In the genomic region with DNA sequence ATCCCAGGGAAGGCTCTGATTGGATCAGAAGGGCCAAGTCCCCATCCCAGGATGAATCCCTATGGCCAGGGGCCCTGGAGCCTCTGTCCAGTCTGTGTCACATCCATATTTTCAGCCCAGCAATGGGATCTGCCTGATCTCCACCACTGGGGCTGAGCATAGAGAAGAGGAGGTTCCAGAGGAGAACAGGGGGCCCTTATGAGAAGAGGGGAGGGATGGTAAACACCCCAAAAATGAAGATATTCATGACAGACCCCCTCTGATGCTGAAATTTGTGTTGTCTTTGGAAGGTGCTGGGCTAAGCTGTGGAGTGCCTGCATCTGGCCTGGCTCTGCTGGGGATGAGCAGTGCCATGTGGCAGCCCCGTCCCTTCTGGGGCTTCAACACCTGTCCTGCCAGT, we compare ENCODE assay signal across 18 cellular contexts. TPM values are rescaled to one million over a fixed set of nuclear protein-coding genes. Genes with fewer than 3 reads are reported as not detected.
A peak's percentile ranks its signal among the peaks of the same experiment; 100 is the strongest.
DNase-seq lines count a peak whose midpoint lies in the region; ATAC-seq and TF ChIP-seq lines count a peak whose summit lies in the region.
"Had no signal": no experiment of that assay in that cellular context is flagged by ENCODE, and none has a peak within 500 bp of the region (broad histone marks: within the 10 kb centered on the region; RNA-seq: fewer than 3 reads in every experiment).

No MANE protein-coding gene starts in this region.

- no peak for TF ChIP-seq EP300 in sigmoid colon (IDR thresholded peaks at IDR 0.05)

- no peak for ATAC-seq in left ventricle myocardium superior
- ATAC-seq in left cardiac atrium, result no peak
- no peak for ATAC-seq in aorta (ENCODE audit: low FRiP score)
- no peak for ATAC-seq in activated CD4-positive, CD25-positive, alpha-beta regulatory T cell treated with anti-CD3 and anti-CD28 coated beads, Interleukin-2, amount 50 U/mL, for 24 hours
- ATAC-seq: activated T-cell treated with anti-CD3 and anti-CD28 coated beads, Interleukin-2, amount 50 U/mL, for 4 hours; GM12878; stimulated activated naive CD8-positive, alpha-beta T cell treated with anti-CD3 and anti-CD28 coated beads, Interleukin-15, amount 100 ng/mL, for 72 hours had no signal

- WGBS in sigmoid colon, 2 donors, result 89 to 91% methylated on average over 1 of the region's 1 CpG
- WGBS in aorta, 2 donors, result 93 to 100% methylated on average over 1 of the region's 1 CpG

- no peak overlapping the region for H3K4me3 Mint-ChIP-seq in glutamatergic neuron (ENCODE audit: unreplicated experiment)
- H3K4me3 Mint-ChIP-seq: activated CD4-positive, alpha-beta T cell treated with anti-CD3 and anti-CD28 coated beads, Interleukin-2, amount 10 ng/mL, durations not matched to agents 7 days and 5 days; activated T-cell treated with anti-CD3 and anti-CD28 coated beads, Interleukin-2, amount 50 U/mL, for 4 hours; dendritic cell treated with granulocyte-macrophage colony-stimulating factor and Interleukin-4, amounts not matched to agents 40 ng/mL and 50 ng/mL, for 4 days; stimulated activated naive CD8-positive, alpha-beta T cell treated with anti-CD3 and anti-CD28 coated beads, Interleukin-15, amount 100 ng/mL, for 72 hours had no signal

- no peak overlapping the region for H3K27ac Mint-ChIP-seq in glutamatergic neuron (ENCODE audit: unreplicated experiment)
- H3K27ac Mint-ChIP-seq: activated CD4-positive, alpha-beta T cell treated with anti-CD3 and anti-CD28 coated beads, Interleukin-2, amount 10 ng/mL, durations not matched to agents 7 days and 5 days; dendritic cell treated with granulocyte-macrophage colony-stimulating factor and Interleukin-4, amounts not matched to agents 40 ng/mL and 50 ng/mL, for 4 days had no signal

- TF ChIP-seq POLR2A in sigmoid colon (IDR thresholded peaks at IDR 0.05), result no peak

- no peak for TF ChIP-seq CTCF in right atrium auricular region (IDR thresholded peaks at IDR 0.05)
- TF ChIP-seq CTCF in sigmoid colon (IDR thresholded peaks at IDR 0.05), result no peak
- no peak for TF ChIP-seq CTCF in glutamatergic neuron (IDR thresholded peaks at IDR 0.05; ENCODE audit: partially characterized antibody, unreplicated experiment)

- H3K27me3 ChIP-seq in right atrium auricular region, result no peaks in the 10 kb centered on the region
- H3K27me3 ChIP-seq in sigmoid colon, result no peaks in the 10 kb centered on the region
- H3K27me3 ChIP-seq in aorta (ENCODE audit: control insufficient read depth in 1 of 2, insufficient read depth in 2 of 2, low read length in 1 of 2), result no peaks in the 10 kb centered on the region
- H3K27me3 ChIP-seq: SJSA1 had no signal

- H3K36me3 ChIP-seq in right atrium auricular region, result no peaks in the 10 kb centered on the region
- H3K36me3 ChIP-seq in sigmoid colon, result no peaks in the 10 kb centered on the region
- H3K36me3 ChIP-seq in aorta (ENCODE audit: control insufficient read depth in 1 of 2, insufficient read depth in 2 of 2, low read length in 1 of 2), result no peaks in the 10 kb centered on the region
- H3K36me3 ChIP-seq: SJSA1 had no signal

- H3K9me3 Mint-ChIP-seq in glutamatergic neuron (ENCODE audit: unreplicated experiment), result peaks cover 2% of the 10 kb centered on the region
- H3K9me3 Mint-ChIP-seq: activated CD4-positive, alpha-beta T cell treated with anti-CD3 and anti-CD28 coated beads, Interleukin-2, amount 10 ng/mL, durations not matched to agents 7 days and 5 days; activated T-cell treated with anti-CD3 and anti-CD28 coated beads, Interleukin-2, amount 50 U/mL, for 4 hours; dendritic cell treated with granulocyte-macrophage colony-stimulating factor and Interleukin-4, amounts not matched to agents 40 ng/mL and 50 ng/mL, for 4 days had no signal

- H3K4me3 ChIP-seq in right atrium auricular region, result no peak overlapping the region
- H3K4me3 ChIP-seq in sigmoid colon, result no peak overlapping the region
- no peak overlapping the region for H3K4me3 ChIP-seq in aorta (ENCODE audit: low read length in 2 of 2)
- H3K4me3 ChIP-seq: A549, GM12878, SJSA1 had no signal

- H3K27ac ChIP-seq in right atrium auricular region (peak overlapping the region; percentile 76 to 87), sigmoid colon (peak overlapping the region; percentile 81 to 89 (median 86)), aorta (ENCODE audit: low read depth in 1 of 2, low read length in 2 of 2) (peak overlapping the region in 1 of 2 donors; percentile 9)
- H3K27ac ChIP-seq: A549, SJSA1 had no signal

- H3K36me3 Mint-ChIP-seq in glutamatergic neuron (ENCODE audit: unreplicated experiment), result peaks cover 4% of the 10 kb centered on the region

- H3K27me3 Mint-ChIP-seq in glutamatergic neuron (ENCODE audit: unreplicated experiment), result peaks cover 8% of the 10 kb centered on the region
- H3K27me3 Mint-ChIP-seq: activated CD4-positive, alpha-beta T cell treated with anti-CD3 and anti-CD28 coated beads, Interleukin-2, amount 10 ng/mL, durations not matched to agents 7 days and 5 days; stimulated activated naive CD8-positive, alpha-beta T cell treated with anti-CD3 and anti-CD28 coated beads, Interleukin-15, amount 100 ng/mL, for 72 hours had no signal

- DNase-seq in left ventricle myocardium superior (peak; percentile 21), left cardiac atrium (no peak), right atrium auricular region (ENCODE audit: low spot score) (no peak), sigmoid colon (no peak), glutamatergic neuron (no peak), aorta (no peak), posterior cingulate gyrus (no peak)
- DNase-seq: activated CD4-positive, alpha-beta T cell treated with anti-CD3 and anti-CD28 coated beads, Interleukin-2, amount 10 ng/mL, durations not matched to agents 7 days and 5 days; activated T-cell treated with anti-CD3 and anti-CD28 coated beads, Interleukin-2, amount 50 U/mL, for 4 hours; mesendoderm; NCI-H1436; NCI-H2227 treated with DMSO at 0.1 percent for 48 hours; stimulated activated naive CD8-positive, alpha-beta T cell treated with anti-CD3 and anti-CD28 coated beads, Interleukin-15, amount 100 ng/mL, for 72 hours had no signal

- intact Hi-C loops in left ventricle myocardium superior (cut with micrococcal nuclease), result no loop called here
- intact Hi-C loops in left cardiac atrium (cut with DNase I), result no loop called here
- intact Hi-C loops in sigmoid colon (cut with DNase I), result loop anchor here (10.0 kb wide), 1 partner anchor 186 kb away; no protein-coding TSS in a partner anchor
- intact Hi-C loops in aorta (cut with DNase I), result no loop called here
- intact Hi-C loops in posterior cingulate gyrus (cut with DNase I), result no loop called here

- H3K9me3 ChIP-seq in right atrium auricular region (no peaks in the 10 kb centered on the region), sigmoid colon (no peaks in the 10 kb centered on the region), aorta (ENCODE audit: control insufficient read depth, low read length) (no peaks in the 10 kb centered on the region)
- H3K9me3 ChIP-seq: A549, SJSA1 had no signal

- H3K4me1 ChIP-seq in right atrium auricular region (peaks cover 0 to 53% of the 10 kb centered on the region in 2 donors), sigmoid colon (peaks cover 0 to 43% (median 40%) of the 10 kb centered on the region in 4 donors), aorta (ENCODE audit: control insufficient read depth in 1 of 2, insufficient read depth in 2 of 2, low read length in 2 of 2) (no peaks in the 10 kb centered on the region)
- H3K4me1 ChIP-seq: A549 had no signal

- peaks cover 20% of the 10 kb centered on the region for H3K4me1 Mint-ChIP-seq in glutamatergic neuron (ENCODE audit: low read depth, unreplicated experiment)

RNA-seq across cellular contexts. Expression of a gene that starts 14.5 kb away (rescaled TPM):
- total RNA-seq in left ventricle myocardium superior, result 5.8 TPM
- 10 to 100 TPM in 1 of 2 donors, 1 to 10 TPM in 1; 7.8 to 10.2 TPM for total RNA-seq in left cardiac atrium
- 10 to 100 TPM in 1 of 2 donors, 1 to 10 TPM in 1; 5.7 to 11.3 TPM for total RNA-seq in right atrium auricular region
- total RNA-seq in sigmoid colon, result 1 to 10 TPM; 3.8 to 8.3 (median 5.9) TPM
- polyA plus RNA-seq in sigmoid colon, result 1 to 10 TPM; 1.6 to 4.8 (median 1.8) TPM
- total RNA-seq in glutamatergic neuron (ENCODE audit: unreplicated experiment), result 12.0 TPM
- total RNA-seq in aorta, result 10 to 100 TPM; 12.1 to 19.2 TPM
- 1 to 10 TPM; 1.9 to 7.1 TPM for polyA plus RNA-seq in aorta

RNA-seq across cellular contexts. Expression of a gene that starts 32.2 kb away (rescaled TPM):
- total RNA-seq in left ventricle myocardium superior (10.3 TPM), left cardiac atrium (10 to 100 TPM; 10.5 to 11.1 TPM), right atrium auricular region (1 to 10 TPM; 4.0 to 5.8 TPM), sigmoid colon (1 to 10 TPM; 2.5 to 7.2 (median 4.6) TPM), glutamatergic neuron (ENCODE audit: unreplicated experiment) (28.8 TPM), aorta (10 to 100 TPM in 1 of 2 donors, 1 to 10 TPM in 1; 9.5 to 16.5 TPM)
- polyA plus RNA-seq in sigmoid colon (1 to 10 TPM; 2.8 to 8.9 (median 3.6) TPM), aorta (10 to 100 TPM in 1 of 2 donors, 1 to 10 TPM in 1; 3.6 to 11.9 TPM)

RNA-seq across cellular contexts. Expression of a gene that starts 38.6 kb away (rescaled TPM):
- total RNA-seq in left ventricle myocardium superior, result 1.5 TPM
- 1 to 10 TPM; 1.9 to 3.3 TPM for total RNA-seq in left cardiac atrium
- 1 to 10 TPM; 2.2 to 3.0 TPM for total RNA-seq in right atrium auricular region
- total RNA-seq in sigmoid colon, result 1 to 10 TPM in 3 of 4 donors, under 1 TPM in 1; 0.82 to 6.4 (median 4.1) TPM
- polyA plus RNA-seq in sigmoid colon, result 1 to 10 TPM in 1 of 3 donors, not detected in 2; 5.0 TPM
- total RNA-seq in glutamatergic neuron (ENCODE audit: unreplicated experiment), result 92.3 TPM
- total RNA-seq in aorta, result 1 to 10 TPM in 1 of 2 donors, under 1 TPM in 1; 0.97 to 8.9 TPM
- 1 to 10 TPM; 3.0 to 8.5 TPM for polyA plus RNA-seq in aorta
- total RNA-seq: activated T-cell treated with anti-CD3 and anti-CD28 coated beads, Interleukin-2, amount 50 U/mL, for 4 hours; SJSA1 had no signal
- polyA plus RNA-seq: GM12878 had no signal

RNA-seq across cellular contexts. Expression of a gene that starts 44.7 kb away (rescaled TPM):
- 21.4 TPM for total RNA-seq in left ventricle myocardium superior
- 10 to 100 TPM; 26.8 to 66.7 TPM for total RNA-seq in left cardiac atrium
- total RNA-seq in right atrium auricular region, result 10 to 100 TPM; 71.8 to 73.9 TPM
- 10 to 100 TPM in 2 of 4 donors, 1 to 10 TPM in 1, under 1 TPM in 1; 0.82 to 28.8 (median 17.0) TPM for total RNA-seq in sigmoid colon
- polyA plus RNA-seq in sigmoid colon, result 1 to 10 TPM in 1 of 3 donors, under 1 TPM in 1, not detected in 1; 0.60 to 6.8 TPM
- total RNA-seq in glutamatergic neuron (ENCODE audit: unreplicated experiment), result 55.3 TPM
- 10 to 100 TPM; 34.3 to 92.5 TPM for total RNA-seq in aorta
- polyA plus RNA-seq in aorta, result 1,000 to 10,000 TPM in 1 of 2 donors, 100 to 1,000 TPM in 1; 317 to 1,029 TPM
- total RNA-seq: activated CD4-positive, alpha-beta T cell treated with anti-CD3 and anti-CD28 coated beads, Interleukin-2, amount 10 ng/mL, durations not matched to agents 7 days and 5 days had no signal
